12 cellular contexts compared by ENCODE assay signal in genomic region chr2:40346535-40347354, GRCh38.
DNase-seq lines count a peak whose midpoint lies in the region; ATAC-seq and TF ChIP-seq lines count a peak whose summit lies in the region.
"Had no signal": no experiment of that assay in that cellular context is flagged by ENCODE, and none has a peak within 500 bp of the region (broad histone marks: within the 10 kb centered on the region; RNA-seq: fewer than 3 reads in every experiment).

No MANE protein-coding gene starts in this region.

- no peak overlapping the region for H3K4me3 Mint-ChIP-seq in chondrocyte (ENCODE audit: unreplicated experiment)
- H3K4me3 Mint-ChIP-seq in activated naive CD4-positive, alpha-beta T cell treated with anti-CD3 and anti-CD28 coated beads, Interleukin-2, amount 10 ng/mL, durations not matched to agents 7 days and 5 days = no peak overlapping the region

- intact Hi-C loops in psoas muscle (cut with DNase I) = no loop called here

- H3K36me3 Mint-ChIP-seq in chondrocyte (ENCODE audit: low read depth) = no peaks in the 10 kb centered on the region
- H3K36me3 Mint-ChIP-seq in activated naive CD4-positive, alpha-beta T cell treated with anti-CD3 and anti-CD28 coated beads, Interleukin-2, amount 10 ng/mL, durations not matched to agents 7 days and 5 days = no peaks in the 10 kb centered on the region

- peak overlapping the region; percentile 61 for H3K27ac Mint-ChIP-seq in chondrocyte (ENCODE audit: unreplicated experiment)
- H3K27ac Mint-ChIP-seq in activated naive CD4-positive, alpha-beta T cell treated with anti-CD3 and anti-CD28 coated beads, Interleukin-2, amount 10 ng/mL, durations not matched to agents 7 days and 5 days = no peak overlapping the region

- H3K36me3 ChIP-seq in psoas muscle (ENCODE audit: insufficient read depth in 1 of 2, low read depth in 1 of 2) = no peaks in the 10 kb centered on the region
- H3K36me3 ChIP-seq: Peyer's patch had no signal

- CTCF ChIA-PET in activated naive CD4-positive, alpha-beta T cell treated with anti-CD3 and anti-CD28 coated beads, Interleukin-2, amount 10 ng/mL, durations not matched to agents 7 days and 5 days (lab: Charles Lee) = no interaction called here

- peaks cover 73% of the 10 kb centered on the region for H3K4me1 Mint-ChIP-seq in chondrocyte (ENCODE audit: low read depth)
- H3K4me1 Mint-ChIP-seq in activated naive CD4-positive, alpha-beta T cell treated with anti-CD3 and anti-CD28 coated beads, Interleukin-2, amount 10 ng/mL, durations not matched to agents 7 days and 5 days = no peaks in the 10 kb centered on the region

- H3K27me3 Mint-ChIP-seq in chondrocyte (ENCODE audit: low read depth) = no peaks in the 10 kb centered on the region
- no peaks in the 10 kb centered on the region for H3K27me3 Mint-ChIP-seq in activated naive CD4-positive, alpha-beta T cell treated with anti-CD3 and anti-CD28 coated beads, Interleukin-2, amount 10 ng/mL, durations not matched to agents 7 days and 5 days

- ATAC-seq in HG02852 (IDR thresholded peaks at IDR 0.05; ENCODE audit: unreplicated experiment) = peak; percentile 72
- ATAC-seq in psoas muscle = peak; percentile 42 to 67 (median 50)
- ATAC-seq in stimulated activated naive CD8-positive, alpha-beta T cell treated with anti-CD3 and anti-CD28 coated beads, Interleukin-15, Interleukin-2, amounts not matched to agents 100 U/mL and 50 U/mL, for 24 hours = no peak

- TF ChIP-seq CTCF in GM12865 (IDR thresholded peaks at IDR 0.05; ENCODE audit: insufficient read depth, low read depth, low read length, missing control alignments) (no peak), chondrocyte (IDR thresholded peaks at IDR 0.05) (no peak), psoas muscle (IDR thresholded peaks at IDR 0.05) (no peak)

- H3K4me1 ChIP-seq in psoas muscle = no peaks in the 10 kb centered on the region
- H3K4me1 ChIP-seq: Peyer's patch had no signal

- no peaks in the 10 kb centered on the region for H3K9me3 ChIP-seq in psoas muscle
- H3K9me3 ChIP-seq: Peyer's patch had no signal

- peak overlapping the region; percentile 31 for H3K27ac ChIP-seq in psoas muscle
- H3K27ac ChIP-seq: KMS-11 had no signal

- H3K4me3 ChIP-seq in GM12865 (ENCODE audit: low read depth, low read length) (no peak overlapping the region), psoas muscle (no peak overlapping the region)
- H3K4me3 ChIP-seq: Peyer's patch had no signal

- peak; percentile 24 for DNase-seq in GM12865 (ENCODE audit: low read depth)
- no peak for DNase-seq in chondrocyte (ENCODE audit: low spot score)
- DNase-seq in psoas muscle = peak; percentile 33 to 60
- DNase-seq in NCI-H2081 treated with DMSO at 0.1 percent for 48 hours (lab: John Stamatoyannopoulos, UW) = no peak
- DNase-seq in stimulated activated CD4-positive, alpha-beta T cell treated with anti-CD3 and anti-CD28 coated beads, Interleukin-15, amount 100 ng/mL, for 24 hours = no peak
- no peak for DNase-seq in stimulated activated naive CD8-positive, alpha-beta T cell treated with anti-CD3 and anti-CD28 coated beads, Interleukin-15, Interleukin-2, amounts not matched to agents 100 U/mL and 50 U/mL, for 24 hours
- no peak for DNase-seq in activated naive CD4-positive, alpha-beta T cell treated with anti-CD3 and anti-CD28 coated beads, Interleukin-2, amount 10 ng/mL, durations not matched to agents 7 days and 5 days
- DNase-seq: activated CD8-positive, alpha-beta memory T cell treated with anti-CD3 and anti-CD28 coated beads for 24 hours; Calu3; Peyer's patch had no signal

- H3K9me3 Mint-ChIP-seq in chondrocyte (ENCODE audit: low read depth) = no peaks in the 10 kb centered on the region
- H3K9me3 Mint-ChIP-seq in activated naive CD4-positive, alpha-beta T cell treated with anti-CD3 and anti-CD28 coated beads, Interleukin-2, amount 10 ng/mL, durations not matched to agents 7 days and 5 days = no peaks in the 10 kb centered on the region

- no peaks in the 10 kb centered on the region for H3K27me3 ChIP-seq in psoas muscle (ENCODE audit: insufficient read depth in 3 of 3, low read length in 2 of 3)
- H3K27me3 ChIP-seq: Peyer's patch had no signal

- WGBS in psoas muscle, 3 donors = 64 to 89% (median 70%) methylated on average over 3 of the region's 3 CpGs

Comparison
In these comparisons a context has a peak if more than half of its experiments do, and no peak if none do; other contexts are left out.
1. DNase-seq: peak in GM12865 (single experiment) and psoas muscle (2 of 2); none in chondrocyte (single experiment), NCI-H2081 treated with DMSO at 0.1 percent for 48 hours (single experiment), stimulated activated CD4-positive, alpha-beta T cell treated with anti-CD3 and anti-CD28 coated beads, Interleukin-15, amount 100 ng/mL, for 24 hours (single experiment), stimulated activated naive CD8-positive, alpha-beta T cell treated with anti-CD3 and anti-CD28 coated beads, Interleukin-15, Interleukin-2, amounts not matched to agents 100 U/mL and 50 U/mL, for 24 hours (single experiment) and activated naive CD4-positive, alpha-beta T cell treated with anti-CD3 and anti-CD28 coated beads, Interleukin-2, amount 10 ng/mL, durations not matched to agents 7 days and 5 days (single experiment).